22 cellular contexts compared by ENCODE assay signal in genomic region chr10:74637685-74638084, GRCh38.
"Had no signal": no experiment of that assay in that cellular context is flagged by ENCODE, and none has a peak within 500 bp of the region (broad histone marks: within the 10 kb centered on the region; RNA-seq: fewer than 3 reads in every experiment).

No MANE protein-coding gene starts in this region.

- H3K4me3 Mint-ChIP-seq: T-cell; T-helper 1 cell treated with Interleukin-12 subunit alpha and Interleukin-12 subunit beta and Interleukin-4 antibody, amounts not matched to agents 30 μg/mL and 1 μg/mL, for 36 hours had no signal

- H3K27ac Mint-ChIP-seq: T-cell; T-helper 1 cell treated with Interleukin-12 subunit alpha and Interleukin-12 subunit beta and Interleukin-4 antibody, amounts not matched to agents 30 μg/mL and 1 μg/mL, for 36 hours had no signal

- H3K27me3 Mint-ChIP-seq: T-cell had no signal

- DNase-seq: IMR-90, Karpas-422, KG1, MM.1S, NCI-H1092 treated with DMSO at 0.1 percent for 48 hours, NCI-H1436, NCI-H1694 treated with DMSO at 0.1 percent for 48 hours, NCI-H1930, NCI-H2081, NCI-H2107, NCI-H345, NCI-H446 treated with DMSO at 0.1 percent for 48 hours, NCI-H510A treated with DMSO at 0.1 percent for 48 hours, NCI-H526, NCI-H748 treated with DMSO at 0.1 percent for 48 hours, SHP77, SK-N-SH, SW 1271, T-cell had no signal

- H3K4me1 Mint-ChIP-seq: T-cell had no signal

- H3K27ac ChIP-seq: RWPE1 had no signal

- ATAC-seq: Panc1, T-cell had no signal
